In genomic region chr3:48548731-48549705, GRCh38 we compare ENCODE assay signal across 9 cellular contexts. TPM values are rescaled to one million over a fixed set of nuclear protein-coding genes. Genes with fewer than 3 reads are reported as not detected.
DNase-seq lines count a peak whose midpoint lies in the region; ATAC-seq and TF ChIP-seq lines count a peak whose summit lies in the region.
"Had no signal": no experiment of that assay in that cellular context is flagged by ENCODE, and none has a peak within 500 bp of the region (broad histone marks: within the 10 kb centered on the region; RNA-seq: fewer than 3 reads in every experiment).

No MANE protein-coding gene starts in this region.

- H3K36me3 Mint-ChIP-seq in central memory CD8-positive, alpha-beta T cell (ENCODE audit: insufficient read depth) = peaks cover 1% of the 10 kb centered on the region

- peaks cover 5% of the 10 kb centered on the region for H3K4me1 Mint-ChIP-seq in central memory CD8-positive, alpha-beta T cell

- no peak overlapping the region for H3K27ac Mint-ChIP-seq in central memory CD8-positive, alpha-beta T cell (ENCODE audit: low read depth)

- peaks cover 1% of the 10 kb centered on the region for H3K36me3 ChIP-seq in kidney epithelial cell (ENCODE audit: control insufficient read depth, insufficient read depth, low read length)

- H3K27me3 ChIP-seq in kidney epithelial cell (ENCODE audit: control insufficient read depth, insufficient read depth, low read length) = no peaks in the 10 kb centered on the region

- H3K27me3 Mint-ChIP-seq in central memory CD8-positive, alpha-beta T cell = no peaks in the 10 kb centered on the region

- H3K9me3 Mint-ChIP-seq in central memory CD8-positive, alpha-beta T cell = no peaks in the 10 kb centered on the region

- ATAC-seq in central memory CD8-positive, alpha-beta T cell (replicated peaks; ENCODE audit: extremely low read depth, poor library complexity, severe bottlenecking) = peak; percentile 97
- no peak for ATAC-seq in HG03378 (IDR thresholded peaks at IDR 0.05; ENCODE audit: unreplicated experiment)

- peak; percentile 98 for TF ChIP-seq CTCF in kidney epithelial cell (IDR thresholded peaks at IDR 0.05; ENCODE audit: insufficient read depth, low read length, poor library complexity, severe bottlenecking)

- DNase-seq in COLO668 (lab: John Stamatoyannopoulos, UW; ENCODE audit: unreplicated experiment) (peak; percentile 65), GOT3 (lab: John Stamatoyannopoulos, UW) (peak; percentile 21), NCI-H2227 (lab: John Stamatoyannopoulos, UW; ENCODE audit: unreplicated experiment) (peak; percentile 65), kidney epithelial cell (ENCODE audit: low read depth) (no peak)
- DNase-seq in activated CD4-positive, CD25-positive, alpha-beta regulatory T cell treated with anti-CD3 and anti-CD28 coated beads, Interleukin-2, amount 50 U/mL, for 72 hours = peak; percentile 86
- DNase-seq in central memory CD8-positive, alpha-beta T cell (ENCODE audit: low spot score in 2 of 2) = peak; percentile 73 to 82
- DNase-seq in stimulated activated CD4-positive, alpha-beta T cell treated with anti-CD3 and anti-CD28 coated beads, Interleukin-1b, Interleukin-23, amount 100 ng/mL, for 48 hours = peak; percentile 82

- H3K4me3 Mint-ChIP-seq in central memory CD8-positive, alpha-beta T cell = no peak overlapping the region

- no peak overlapping the region for H3K4me3 ChIP-seq in kidney epithelial cell (ENCODE audit: low read depth, low read length)

RNA-seq across cellular contexts. Expression of gene PFKFB4, which starts 7.6 kb away (rescaled TPM):
- 22.4 and 24.1 TPM in 2 replicates for total RNA-seq in kidney epithelial cell

RNA-seq across cellular contexts. Expression of gene UCN2, which starts 14.6 kb away (rescaled TPM):
- 26.1 and 39.1 TPM in 2 replicates for total RNA-seq in kidney epithelial cell
- total RNA-seq: T-helper 1 cell treated with Interleukin-12 subunit alpha and Interleukin-12 subunit beta and Interleukin-4 antibody, amounts not matched to agents 30 ng/mL and 1 ng/mL, for 36 hours had no signal

RNA-seq across cellular contexts. Expression of gene SHISA5, which starts 45.0 kb away (rescaled TPM):
- 231 and 248 TPM in 2 replicates for total RNA-seq in kidney epithelial cell

RNA-seq across cellular contexts. Expression of gene COL7A1, which starts 46.1 kb away (rescaled TPM):
- total RNA-seq in kidney epithelial cell = 337 and 348 TPM in 2 replicates
